ENCODE assay signal across 9 cellular contexts in genomic region chr17:44384281-44384822, GRCh38. TPM values are rescaled to one million over a fixed set of nuclear protein-coding genes. Genes with fewer than 3 reads are reported as not detected.
DNase-seq lines count a peak whose midpoint lies in the region; ATAC-seq, FAIRE-seq and TF ChIP-seq lines count a peak whose summit lies in the region.
"Had no signal": no experiment of that assay in that cellular context is flagged by ENCODE, and none has a peak within 500 bp of the region (broad histone marks: within the 10 kb centered on the region; RNA-seq: fewer than 3 reads in every experiment).

No MANE protein-coding gene starts in this region.

- no peak overlapping the region for H3K4ac ChIP-seq in H1 (replicated peaks; ENCODE audit: insufficient read length, low read depth, low read length)

- no peaks in the 10 kb centered on the region for H3K79me1 ChIP-seq in H1 (ENCODE audit: low read depth, low read length)

- H3K9me3 Mint-ChIP-seq in CD4-positive, CD25-positive, alpha-beta regulatory T cell = no peaks in the 10 kb centered on the region
- H3K9me3 Mint-ChIP-seq in nephron progenitor cell = no peaks in the 10 kb centered on the region

- peaks cover 12% of the 10 kb centered on the region; the same call in 1 of the 2 replicates for H3K23me2 ChIP-seq in H1 (ENCODE audit: low read depth, low read length)

- peak overlapping the region; percentile 60 for H4K91ac ChIP-seq in H1 (replicated peaks; ENCODE audit: insufficient read length, low read length)

- peaks cover 5% of the 10 kb centered on the region for H3K27me3 ChIP-seq in CD4-positive, CD25-positive, alpha-beta regulatory T cell (ENCODE audit: control insufficient read depth, insufficient read depth, low read length)
- peaks cover 43% of the 10 kb centered on the region for H3K27me3 ChIP-seq in HUES48 (ENCODE audit: control insufficient read depth, insufficient read depth, low read length)
- peaks cover 10 to 34% (median 31%) of the 10 kb centered on the region in 4 experiments for H3K27me3 ChIP-seq in H1 (replicated peaks in 1 of 4; ENCODE audit: control insufficient read depth in 3 of 4, extremely low read depth in 1 of 4, insufficient read depth in 3 of 4, low read length in 3 of 4)
- H3K27me3 ChIP-seq in uterus = no peaks in the 10 kb centered on the region

- no peak for FAIRE-seq in H1 (lab: Jason Lieb, UNC)

- no peak for TF ChIP-seq EP300 in H1 (IDR thresholded peaks at IDR 0.05; ENCODE audit: borderline replicate concordance in 1 of 2, low read depth in 2 of 2, low read length in 2 of 2)

- H3K4me1 ChIP-seq in CD4-positive, CD25-positive, alpha-beta regulatory T cell (ENCODE audit: control insufficient read depth, insufficient read depth, low read length, poor library complexity, severe bottlenecking) = peaks cover 15% of the 10 kb centered on the region
- peaks cover 4% of the 10 kb centered on the region; the same call in 1 of the 2 replicates for H3K4me1 ChIP-seq in HUES48 (ENCODE audit: control insufficient read depth, insufficient read depth, low read length)
- H3K4me1 ChIP-seq in H1 (replicated peaks in 1 of 4; ENCODE audit: control insufficient read depth in 3 of 4, insufficient read depth in 4 of 4, low read length in 3 of 4) = peaks cover 3 to 21% (median 7%) of the 10 kb centered on the region in 4 experiments; a peak in 6 of 7 replicates
- no peaks in the 10 kb centered on the region for H3K4me1 ChIP-seq in uterus

- no peaks in the 10 kb centered on the region for H3K36me3 ChIP-seq in CD4-positive, CD25-positive, alpha-beta regulatory T cell (ENCODE audit: control insufficient read depth, insufficient read depth, low read length)
- H3K36me3 ChIP-seq in HUES48 (ENCODE audit: control insufficient read depth, insufficient read depth, low read length) = no peaks in the 10 kb centered on the region
- no peaks in the 10 kb centered on the region for H3K36me3 ChIP-seq in H1 (ENCODE audit: control insufficient read depth in 2 of 4, insufficient read depth in 4 of 4, low read length in 3 of 4)
- no peaks in the 10 kb centered on the region for H3K36me3 ChIP-seq in uterus
- H3K36me3 ChIP-seq: gastroesophageal sphincter had no signal

- WGBS in H1 (ENCODE audit: extremely low coverage in 1 of 2, insufficient coverage in 1 of 2, insufficient read length in 1 of 2, insufficient replicate concordance in 2 of 2, low coverage in 1 of 2, low lambda C conversion rate in 2 of 2, missing lambda C conversion rate in 1 of 2), 2 experiments = 23% methylated on average over 27 of the region's 29 CpGs; no CpG with 5 or more reads in 1 of the 2 experiments

- no peak overlapping the region for H2BK120ac ChIP-seq in H1 (replicated peaks; ENCODE audit: low read depth, low read length)

- H3K23ac ChIP-seq in H1 (ENCODE audit: insufficient read length) = no peak overlapping the region

- H3K9me3 ChIP-seq in CD4-positive, CD25-positive, alpha-beta regulatory T cell (ENCODE audit: control insufficient read depth in 2 of 2, low read length in 2 of 2) = no peaks in the 10 kb centered on the region
- H3K9me3 ChIP-seq in HUES48 (ENCODE audit: control insufficient read depth, insufficient read depth, low read length) (no peaks in the 10 kb centered on the region), H1 (ENCODE audit: insufficient read depth in 2 of 2, low read depth in 1 of 2, low read length in 1 of 2) (no peaks in the 10 kb centered on the region), uterus (no peaks in the 10 kb centered on the region)
- H3K9me3 ChIP-seq: gastroesophageal sphincter had no signal

- no peak overlapping the region; the same call in 1 of the 2 replicates for H2AFZ ChIP-seq in H1 (ENCODE audit: low read length)

- no peak for TF ChIP-seq RAD21 in H1 (IDR thresholded peaks at IDR 0.05 in 1 of 2, conservative IDR thresholded peaks at IDR 0.05 in 1 of 2; ENCODE audit: low read depth in 2 of 2, low read length in 2 of 2)

- peak overlapping the region; percentile 64; the same call in 1 of the 2 replicates for H3K18ac ChIP-seq in H1 (ENCODE audit: extremely low read depth, low read length)

- H4K5ac ChIP-seq in H1 (ENCODE audit: insufficient read length, low read depth, low read length) = no peak overlapping the region

- no peak overlapping the region for H2BK12ac ChIP-seq in H1 (ENCODE audit: low read depth, low read length)

- no peak overlapping the region for H3K4me3 ChIP-seq in CD4-positive, CD25-positive, alpha-beta regulatory T cell (ENCODE audit: low read depth, low read length)
- peak overlapping the region; percentile 83 for H3K4me3 ChIP-seq in HUES48 (ENCODE audit: low read depth, low read length)
- peak overlapping the region; percentile 31 to 74 (median 42) for H3K4me3 ChIP-seq in H1 (ENCODE audit: extremely low read depth in 1 of 4, insufficient read depth in 2 of 4, low read depth in 3 of 4, low read length in 4 of 4)
- H3K4me3 ChIP-seq in uterus = peak overlapping the region in 1 of 2 donors; percentile 45

- H3K27ac ChIP-seq in CD4-positive, CD25-positive, alpha-beta regulatory T cell (ENCODE audit: insufficient read depth, low read length, poor library complexity, severe bottlenecking) = no peak overlapping the region
- H3K27ac ChIP-seq in HUES48 (ENCODE audit: low read depth, low read length) (no peak overlapping the region), H1 (ENCODE audit: low read depth, low read length) (no peak overlapping the region), uterus (no peak overlapping the region)

- peak overlapping the region; percentile 89 for H4K8ac ChIP-seq in H1 (ENCODE audit: extremely low read depth, insufficient read depth, low read length)

- 0 out of 2 replicates have a peak overlapping the region, but pooled peaks have one; percentile 1 for H2BK20ac ChIP-seq in H1 (ENCODE audit: low read length)

- no peak for ATAC-seq in CD4-positive, CD25-positive, alpha-beta regulatory T cell (ENCODE audit: low read depth in 2 of 2)
- ATAC-seq in omental fat pad (ENCODE audit: low FRiP score) = no peak
- no peak for ATAC-seq in sciatic nerve

- H3K4me2 ChIP-seq in H1 (ENCODE audit: insufficient read depth in 1 of 2, low read depth in 2 of 2, low read length in 2 of 2) = peak overlapping the region; percentile 84 to 93

- TF ChIP-seq POLR2A in H1 (IDR thresholded peaks at IDR 0.05; ENCODE audit: control extremely low read depth in 1 of 2, low read depth in 2 of 2, low read length in 2 of 2) = no peak
- no peak for TF ChIP-seq POLR2A in uterus (IDR thresholded peaks at IDR 0.05)

- peaks cover 27% of the 10 kb centered on the region for H3K27me3 Mint-ChIP-seq in CD4-positive, CD25-positive, alpha-beta regulatory T cell
- H3K27me3 Mint-ChIP-seq in nephron progenitor cell (ENCODE audit: low read depth, poor library complexity) = peaks cover 66% of the 10 kb centered on the region

- H3K36me3 Mint-ChIP-seq in CD4-positive, CD25-positive, alpha-beta regulatory T cell = no peaks in the 10 kb centered on the region
- H3K36me3 Mint-ChIP-seq in nephron progenitor cell (ENCODE audit: low read depth) = no peaks in the 10 kb centered on the region

- DNase-seq in CD4-positive, CD25-positive, alpha-beta regulatory T cell = no peak
- no peak for DNase-seq in H1 (ENCODE audit: low read depth in 1 of 2, low spot score in 2 of 2)
- no peak for DNase-seq in nephron progenitor cell
- DNase-seq in omental fat pad (ENCODE audit: low spot score) = no peak
- no peak for DNase-seq in uterus
- no peak for DNase-seq in cerebellar nuclear complex (lab: John Stamatoyannopoulos, UW)
- no peak for DNase-seq in sciatic nerve (ENCODE audit: low spot score)

- peaks cover 0 to 4% of the 10 kb centered on the region in 2 experiments for H4K20me1 ChIP-seq in H1 (replicated peaks in 1 of 2; ENCODE audit: control insufficient read depth in 1 of 2, insufficient read depth in 2 of 2, low read length in 2 of 2)

- H3K27ac Mint-ChIP-seq in CD4-positive, CD25-positive, alpha-beta regulatory T cell = no peak overlapping the region
- H3K27ac Mint-ChIP-seq in nephron progenitor cell = no peak overlapping the region

- POLR2A ChIA-PET in H1 (lab: Charles Lee; ENCODE audit: partially characterized antibody) = interaction anchor here (1.3 to 2.2 kb wide), 3 partner anchors 8 to 76 kb away, joined by 3 to 10 read pairs (median 9); partner anchors contain the start of gene RUNDC3A

- peak overlapping the region in 3 of 4 donors; percentile 11 to 71 (median 70) for H3K4me3 Mint-ChIP-seq in CD4-positive, CD25-positive, alpha-beta regulatory T cell
- H3K4me3 Mint-ChIP-seq in nephron progenitor cell = peak overlapping the region; percentile 82

- TF ChIP-seq CTCF in H1 (IDR thresholded peaks at IDR 0.05; ENCODE audit: control extremely low read depth in 1 of 3, insufficient read depth in 1 of 3, low read depth in 1 of 3, low read length in 3 of 3) (no peak), nephron progenitor cell (IDR thresholded peaks at IDR 0.05) (no peak), omental fat pad (IDR thresholded peaks at IDR 0.05) (no peak), uterus (IDR thresholded peaks at IDR 0.05) (no peak)

- H2AK5ac ChIP-seq in H1 (ENCODE audit: low read depth, low read length) = no peak overlapping the region

- H3K9ac ChIP-seq in HUES48 (ENCODE audit: low read depth, low read length) = no peak overlapping the region; the same call in 1 of the 2 replicates
- no peak overlapping the region; a peak in 1 of 7 replicates for H3K9ac ChIP-seq in H1 (replicated peaks in 1 of 4; ENCODE audit: extremely low read depth in 1 of 4, low read depth in 3 of 4, low read length in 3 of 4)

- CTCF ChIA-PET in H1 (lab: Charles Lee; ENCODE audit: partially characterized antibody) = interaction anchor here (1.0 to 3.0 kb wide), 2 partner anchors 9 to 23 kb away, joined by 3 to 24 read pairs; no protein-coding TSS in a partner anchor

- peaks cover 0 to 18% (median 0%) of the 10 kb centered on the region in 4 donors for H3K4me1 Mint-ChIP-seq in CD4-positive, CD25-positive, alpha-beta regulatory T cell
- H3K4me1 Mint-ChIP-seq in nephron progenitor cell = peaks cover 16% of the 10 kb centered on the region

- H3K14ac ChIP-seq in H1 (ENCODE audit: insufficient read length) = no peak overlapping the region

- H3K79me2 ChIP-seq in H1 (ENCODE audit: control insufficient read depth in 1 of 2, insufficient read depth in 2 of 2, low read length in 2 of 2) = no peaks in the 10 kb centered on the region

- H2BK15ac ChIP-seq in H1 (ENCODE audit: low read length) = no peak overlapping the region

- H2BK5ac ChIP-seq in H1 (ENCODE audit: low read depth, low read length) = no peak overlapping the region

- intact Hi-C loops in uterus (cut with DNase I; ENCODE audit: low total_unique reads) = no loop called here
- intact Hi-C loops in sciatic nerve (cut with DNase I) = no loop called here

- no peak overlapping the region for H3K56ac ChIP-seq in H1 (replicated peaks; ENCODE audit: insufficient read length, low read depth, low read length)

RNA-seq across cellular contexts. Expression of gene ITGA2B, which starts 5.1 kb away (rescaled TPM):
- 19.5 TPM for total RNA-seq in CD4-positive, CD25-positive, alpha-beta regulatory T cell
- polyA plus RNA-seq in CD4-positive, CD25-positive, alpha-beta regulatory T cell = not detected
- total RNA-seq in H1 (2021; fragmentation: NEBNext Ultra II Directional; extraction: Animal tissue kit (Norgen Biotek cat#: 25700)) = 11.3 and 12.3 TPM in 2 replicates
- 6.9 and 12.4 TPM in 2 replicates for polyA plus RNA-seq in H1 (2011; rRNA removed)
- 11.4 TPM for polyA plus RNA-seq in H1 (2011; cell fraction: cytosol; rRNA removed)
- polyA plus RNA-seq in H1 (2011; cell fraction: nucleus; rRNA removed) = 59.9 TPM
- 9.1 to 21.1 TPM (median 16.5 TPM) in 4 replicates for polyA plus RNA-seq in H1 (2012, experiment 1 of 2)
- polyA plus RNA-seq in H1 (2012, experiment 2 of 2) = 7.0 TPM
- 8.8 TPM for polyA plus RNA-seq in H1 (2013, experiment 1 of 2)
- 6.7 TPM for polyA plus RNA-seq in H1 (2013, experiment 2 of 2)
- 5.8 and 5.9 TPM in 2 replicates for polyA minus RNA-seq in H1 (2011; rRNA and poly(A)+ RNA removed)
- 6.3 TPM for polyA minus RNA-seq in H1 (2011; cell fraction: cytosol; rRNA and poly(A)+ RNA removed)
- polyA minus RNA-seq in H1 (2011; cell fraction: nucleus; rRNA and poly(A)+ RNA removed) = 16.0 TPM
- total RNA-seq in omental fat pad (1 to 10 TPM in 2 of 4 donors, under 1 TPM in 2; 0.72 to 1.6 (median 1.0) TPM), uterus (1 to 10 TPM in 2 of 4 donors, not detected in 2; 7.4 to 7.7 TPM), sciatic nerve (6.2 TPM)

RNA-seq across cellular contexts. Expression of gene FAM171A2, which starts 20.7 kb away (rescaled TPM):
- total RNA-seq in CD4-positive, CD25-positive, alpha-beta regulatory T cell = 0.25 TPM
- under 1 TPM in 2 of 4 donors, not detected in 2; 0.07 to 0.09 TPM for polyA plus RNA-seq in CD4-positive, CD25-positive, alpha-beta regulatory T cell
- total RNA-seq in H1 (2021; fragmentation: NEBNext Ultra II Directional; extraction: Animal tissue kit (Norgen Biotek cat#: 25700)) = 23.9 and 24.1 TPM in 2 replicates
- polyA plus RNA-seq in H1 (2011; rRNA removed) = 21.9 and 31.8 TPM in 2 replicates
- polyA plus RNA-seq in H1 (2011; cell fraction: cytosol; rRNA removed) = 21.7 TPM
- polyA plus RNA-seq in H1 (2011; cell fraction: nucleus; rRNA removed) = 37.0 TPM
- polyA plus RNA-seq in H1 (2012, experiment 1 of 2) = 10.4 to 25.0 TPM (median 21.9 TPM) in 4 replicates
- polyA plus RNA-seq in H1 (2012, experiment 2 of 2) = 11.7 TPM
- 15.4 TPM for polyA plus RNA-seq in H1 (2013, experiment 1 of 2)
- 15.9 TPM for polyA plus RNA-seq in H1 (2013, experiment 2 of 2)
- polyA minus RNA-seq in H1 (2011; rRNA and poly(A)+ RNA removed) = 14.7 and 17.9 TPM in 2 replicates
- 22.5 TPM for polyA minus RNA-seq in H1 (2011; cell fraction: cytosol; rRNA and poly(A)+ RNA removed)
- polyA minus RNA-seq in H1 (2011; cell fraction: nucleus; rRNA and poly(A)+ RNA removed) = 24.7 TPM
- total RNA-seq in omental fat pad (1 to 10 TPM in 1 of 4 donors, under 1 TPM in 3; 0.56 to 3.5 (median 0.95) TPM), uterus (10 to 100 TPM in 3 of 4 donors, under 1 TPM in 1; 0.77 to 32.1 (median 14.2) TPM), sciatic nerve (3.7 TPM)

RNA-seq across cellular contexts. Expression of gene GRN, which starts 39.2 kb away (rescaled TPM):
- total RNA-seq in CD4-positive, CD25-positive, alpha-beta regulatory T cell = 24.3 TPM
- 10 to 100 TPM; 29.1 to 39.4 (median 33.7) TPM for polyA plus RNA-seq in CD4-positive, CD25-positive, alpha-beta regulatory T cell
- total RNA-seq in H1 (2021; fragmentation: NEBNext Ultra II Directional; extraction: Animal tissue kit (Norgen Biotek cat#: 25700)) = 108 and 117 TPM in 2 replicates
- 387 and 526 TPM in 2 replicates for polyA plus RNA-seq in H1 (2011; rRNA removed)
- polyA plus RNA-seq in H1 (2011; cell fraction: cytosol; rRNA removed) = 143 TPM
- 360 TPM for polyA plus RNA-seq in H1 (2011; cell fraction: nucleus; rRNA removed)
- polyA plus RNA-seq in H1 (2012, experiment 1 of 2) = 137 to 183 TPM (median 169 TPM) in 4 replicates
- 165 TPM for polyA plus RNA-seq in H1 (2012, experiment 2 of 2)
- 258 TPM for polyA plus RNA-seq in H1 (2013, experiment 1 of 2)
- polyA plus RNA-seq in H1 (2013, experiment 2 of 2) = 236 TPM
- polyA minus RNA-seq in H1 (2011; rRNA and poly(A)+ RNA removed) = 66.1 and 115 TPM in 2 replicates
- 135 TPM for polyA minus RNA-seq in H1 (2011; cell fraction: cytosol; rRNA and poly(A)+ RNA removed)
- polyA minus RNA-seq in H1 (2011; cell fraction: nucleus; rRNA and poly(A)+ RNA removed) = 88.4 TPM
- 100 to 1,000 TPM; 275 to 379 (median 316) TPM for total RNA-seq in omental fat pad
- 100 to 1,000 TPM; 101 to 178 (median 120) TPM for total RNA-seq in uterus
- total RNA-seq in sciatic nerve = 169 TPM

RNA-seq across cellular contexts. Expression of gene SLC25A39, which starts 59.7 kb away (rescaled TPM):
- total RNA-seq in CD4-positive, CD25-positive, alpha-beta regulatory T cell = 64.7 TPM
- polyA plus RNA-seq in CD4-positive, CD25-positive, alpha-beta regulatory T cell = 100 to 1,000 TPM in 1 of 4 donors, 10 to 100 TPM in 3; 93.8 to 112 (median 98.4) TPM
- 189 and 200 TPM in 2 replicates for total RNA-seq in H1 (2021; fragmentation: NEBNext Ultra II Directional; extraction: Animal tissue kit (Norgen Biotek cat#: 25700))
- 291 and 408 TPM in 2 replicates for polyA plus RNA-seq in H1 (2011; rRNA removed)
- 282 TPM for polyA plus RNA-seq in H1 (2011; cell fraction: cytosol; rRNA removed)
- 575 TPM for polyA plus RNA-seq in H1 (2011; cell fraction: nucleus; rRNA removed)
- 156 to 250 TPM (median 229 TPM) in 4 replicates for polyA plus RNA-seq in H1 (2012, experiment 1 of 2)
- polyA plus RNA-seq in H1 (2012, experiment 2 of 2) = 230 TPM
- 181 TPM for polyA plus RNA-seq in H1 (2013, experiment 1 of 2)
- 173 TPM for polyA plus RNA-seq in H1 (2013, experiment 2 of 2)
- 74.8 and 88.3 TPM in 2 replicates for polyA minus RNA-seq in H1 (2011; rRNA and poly(A)+ RNA removed)
- 85.4 TPM for polyA minus RNA-seq in H1 (2011; cell fraction: cytosol; rRNA and poly(A)+ RNA removed)
- 119 TPM for polyA minus RNA-seq in H1 (2011; cell fraction: nucleus; rRNA and poly(A)+ RNA removed)
- total RNA-seq in omental fat pad (10 to 100 TPM; 46.0 to 75.7 (median 60.7) TPM), uterus (10 to 100 TPM; 41.9 to 77.6 (median 50.7) TPM), sciatic nerve (91.6 TPM)
